ENCODE assay signal across 22 cellular contexts in genomic region chr11:74235121-74235520, GRCh38.
DNase-seq lines count a peak whose midpoint lies in the region; ATAC-seq and TF ChIP-seq lines count a peak whose summit lies in the region.
"Had no signal": no experiment of that assay in that cellular context is flagged by ENCODE, and none has a peak within 500 bp of the region (broad histone marks: within the 10 kb centered on the region; RNA-seq: fewer than 3 reads in every experiment).

No MANE protein-coding gene starts in this region.

- H3K4me3 ChIP-seq in heart left ventricle (no peak overlapping the region), right atrium auricular region (no peak overlapping the region), neuronal stem cell (ENCODE audit: low read length in 2 of 2) (no peak overlapping the region)
- H3K4me3 ChIP-seq: BLaER1, GM12878 had no signal

- H2AFZ ChIP-seq in neuronal stem cell (ENCODE audit: low read length): no peak overlapping the region

- H3K4ac ChIP-seq in neuronal stem cell (ENCODE audit: low read length): no peak overlapping the region

- H3K27ac ChIP-seq in heart left ventricle (peak overlapping the region in 2 of 12 donors; percentile 29 to 30), right atrium auricular region (peak overlapping the region in 1 of 2 donors; percentile 21), neuronal stem cell (replicated peaks; ENCODE audit: low read length) (no peak overlapping the region)
- H3K27ac ChIP-seq: BLaER1 had no signal

- no peak for TF ChIP-seq POLR2A in heart left ventricle (IDR thresholded peaks at IDR 0.05)

- no peak overlapping the region for H3K9ac ChIP-seq in neuronal stem cell (ENCODE audit: low read depth, low read length, poor library complexity)
- H3K9ac ChIP-seq: BLaER1 had no signal

- H3K36me3 ChIP-seq in heart left ventricle (peaks cover 0 to 92% (median 75%) of the 10 kb centered on the region in 9 donors), right atrium auricular region (peaks cover 35% of the 10 kb centered on the region), neuronal stem cell (replicated peaks in 1 of 2; ENCODE audit: control insufficient read depth in 2 of 2, insufficient read depth in 2 of 2, low read length in 2 of 2) (peaks cover 4 to 95% of the 10 kb centered on the region in 2 donors)

- no peak for TF ChIP-seq CTCF in heart left ventricle (IDR thresholded peaks at IDR 0.05)
- no peak for TF ChIP-seq CTCF in right atrium auricular region (IDR thresholded peaks at IDR 0.05)

- intact Hi-C loops in heart left ventricle (cut with DNase I): no loop called here
- intact Hi-C loops in left ventricle myocardium superior (cut with micrococcal nuclease): no loop called here
- intact Hi-C loops in Right ventricle myocardium superior (cut with DNase I): no loop called here

- WGBS in heart left ventricle, 4 donors: 61 to 83% (median 76%) methylated on average over 4 of the region's 4 CpGs
- no CpG with 5 or more reads among the region's 4 CpGs for WGBS in neuronal stem cell (ENCODE audit: extremely low coverage in 2 of 2, insufficient read length in 2 of 2, insufficient replicate concordance in 1 of 2), 2 donors

- no peak overlapping the region for H4K91ac ChIP-seq in neuronal stem cell (ENCODE audit: low read depth, low read length, poor library complexity)

- no peak overlapping the region for H2BK12ac ChIP-seq in neuronal stem cell (ENCODE audit: low read length)

- H3K23ac ChIP-seq in neuronal stem cell (ENCODE audit: low read depth, low read length, poor library complexity): no peak overlapping the region

- H3K18ac ChIP-seq in neuronal stem cell (ENCODE audit: low read length): no peak overlapping the region

- DNase-seq in heart left ventricle (no peak), right atrium auricular region (ENCODE audit: low spot score) (no peak), left ventricle myocardium superior (no peak), Right ventricle myocardium superior (no peak), neuronal stem cell (ENCODE audit: low spot score) (no peak)
- DNase-seq: 8988T; ACHN; BE2C; C1 segment of cervical spinal cord; CD4-positive, alpha-beta memory T cell; CD4-positive, CD25-positive, alpha-beta regulatory T cell; CD8-positive, alpha-beta memory T cell; COR-L47; DMS 273 treated with DMSO at 0.1 percent for 48 hours; DMS153; DMS53; DMS79; DND-41; EL; GDM1 had no signal

- H4K8ac ChIP-seq in neuronal stem cell (ENCODE audit: low read depth, low read length): no peak overlapping the region

- H3K4me2 ChIP-seq in neuronal stem cell (ENCODE audit: insufficient read depth, low read length, poor library complexity, severe bottlenecking): no peak overlapping the region
- H3K4me2 ChIP-seq: BLaER1 had no signal

- peaks cover 0 to 16% (median 0%) of the 10 kb centered on the region in 12 donors for H3K4me1 ChIP-seq in heart left ventricle
- H3K4me1 ChIP-seq in right atrium auricular region: no peaks in the 10 kb centered on the region
- no peaks in the 10 kb centered on the region for H3K4me1 ChIP-seq in neuronal stem cell (ENCODE audit: control insufficient read depth in 2 of 2, insufficient read depth in 1 of 2, low read depth in 1 of 2, low read length in 2 of 2)
- H3K4me1 ChIP-seq: BE2C, BLaER1 had no signal

- peak in 3 of 4 donors; percentile 45 to 64 (median 48) for ATAC-seq in heart left ventricle
- ATAC-seq in left ventricle myocardium superior: peak; percentile 63
- no peak for ATAC-seq in Right ventricle myocardium superior (ENCODE audit: poor library complexity)
- ATAC-seq: GM12878 had no signal

- no peak overlapping the region for H2BK120ac ChIP-seq in neuronal stem cell (ENCODE audit: low read depth, low read length)

- no peak overlapping the region for H2BK15ac ChIP-seq in neuronal stem cell (ENCODE audit: low read length)

- no peaks in the 10 kb centered on the region for H3K27me3 ChIP-seq in heart left ventricle
- H3K27me3 ChIP-seq in right atrium auricular region: no peaks in the 10 kb centered on the region
- H3K27me3 ChIP-seq in neuronal stem cell (ENCODE audit: control insufficient read depth in 3 of 3, insufficient read depth in 3 of 3, low read depth in 1 of 3, low read length in 3 of 3): no peaks in the 10 kb centered on the region
- H3K27me3 ChIP-seq: BE2C, BLaER1 had no signal

- no peaks in the 10 kb centered on the region for H3K79me1 ChIP-seq in neuronal stem cell (ENCODE audit: low read depth, low read length)

- H2AK5ac ChIP-seq in neuronal stem cell (ENCODE audit: low read depth, low read length): no peak overlapping the region

- H3K9me3 ChIP-seq in heart left ventricle: no peaks in the 10 kb centered on the region
- no peaks in the 10 kb centered on the region for H3K9me3 ChIP-seq in right atrium auricular region
- no peaks in the 10 kb centered on the region for H3K9me3 ChIP-seq in neuronal stem cell (replicated peaks in 1 of 2; ENCODE audit: control insufficient read depth in 2 of 2, insufficient read depth in 1 of 2, low read depth in 1 of 2, low read length in 2 of 2)
- H3K9me3 ChIP-seq: BE2C, BLaER1 had no signal

- H3K14ac ChIP-seq in neuronal stem cell (ENCODE audit: low read length): no peak overlapping the region

- H2BK5ac ChIP-seq in neuronal stem cell (ENCODE audit: low read length): no peak overlapping the region
